11 cellular contexts compared by ENCODE assay signal in the genomic region with DNA sequence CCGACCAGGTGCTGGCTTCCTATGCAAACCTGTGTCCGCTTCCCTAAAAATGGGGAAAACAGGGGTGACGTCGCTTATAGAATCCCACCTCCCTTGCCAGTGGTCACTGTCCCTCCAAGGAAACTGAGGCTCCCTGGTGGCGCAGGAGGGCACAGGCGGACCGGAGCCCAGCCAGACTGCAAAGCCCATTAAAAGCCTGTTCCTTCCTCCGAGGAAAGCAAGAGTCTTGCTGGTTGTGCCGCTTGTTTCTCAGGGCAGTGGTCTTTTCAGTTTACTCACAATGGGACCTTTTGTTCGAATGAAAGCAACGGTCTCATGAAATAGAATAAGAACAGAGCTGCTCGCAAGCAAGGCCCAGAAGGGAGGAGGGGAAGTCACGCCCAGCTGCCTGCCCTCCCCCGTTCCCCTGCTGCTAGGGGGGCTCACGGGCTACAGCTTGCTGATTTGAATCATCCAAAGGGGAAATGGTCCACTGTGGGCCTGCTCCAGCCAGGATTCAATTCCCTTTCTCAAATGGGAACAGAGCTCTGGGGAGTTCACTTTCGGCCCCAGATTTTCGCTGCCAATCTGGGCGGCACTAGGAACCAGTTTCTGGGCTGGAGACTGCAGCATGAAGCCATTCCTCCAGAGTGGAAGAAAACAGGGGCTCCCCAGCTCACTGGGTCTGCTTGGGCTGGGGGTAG. TPM values are rescaled to one million over a fixed set of nuclear protein-coding genes. Genes with fewer than 3 reads are reported as not detected.
A peak's percentile ranks its signal among the peaks of the same experiment; 100 is the strongest.
DNase-seq lines count a peak whose midpoint lies in the region; ATAC-seq and TF ChIP-seq lines count a peak whose summit lies in the region.
"Had no signal": no experiment of that assay in that cellular context is flagged by ENCODE, and none has a peak within 500 bp of the region (broad histone marks: within the 10 kb centered on the region; RNA-seq: fewer than 3 reads in every experiment).

No MANE protein-coding gene starts in this region.

- ATAC-seq in stimulated activated naive B cell treated with anti-CD40 and anti-IgM and Interleukin-4, amounts not matched to agents 10 μg/mL and 1 μg/mL and 100 μg/mL, for 72 hours (replicated peaks) = no peak
- ATAC-seq in HG03175 (IDR thresholded peaks at IDR 0.05; ENCODE audit: unreplicated experiment) (no peak), GM21737 (IDR thresholded peaks at IDR 0.05; ENCODE audit: unreplicated experiment) (no peak), GM21723 (IDR thresholded peaks at IDR 0.05; ENCODE audit: unreplicated experiment) (no peak)
- ATAC-seq: activated CD8-positive, alpha-beta T cell treated with anti-CD3 and anti-CD28 coated beads for 36 hours had no signal

- peaks cover 57% of the 10 kb centered on the region for H3K4me1 ChIP-seq in HUES6 (ENCODE audit: control insufficient read depth, insufficient read depth, low read length)
- H3K4me1 ChIP-seq in adrenal gland (replicated peaks in 1 of 2) = peaks cover under 1 to 36% of the 10 kb centered on the region in 2 donors
- no peaks in the 10 kb centered on the region for H3K4me1 ChIP-seq in A673 (ENCODE audit: insufficient read depth, low read length, poor library complexity, severe bottlenecking)
- H3K4me1 ChIP-seq: prostate gland had no signal

- peak overlapping the region; percentile 16; the same call in 1 of the 2 replicates for H3K27ac ChIP-seq in HUES6 (ENCODE audit: low read depth, low read length)
- H3K27ac ChIP-seq in adrenal gland = peak overlapping the region in 3 of 5 donors; percentile 12 to 44 (median 14)
- no peak overlapping the region for H3K27ac ChIP-seq in A673 (ENCODE audit: low read depth, low read length, poor library complexity, severe bottlenecking)
- H3K27ac ChIP-seq: prostate gland had no signal

- peaks cover 2 to 10% of the 10 kb centered on the region in 2 donors for H3K36me3 Mint-ChIP-seq in stimulated activated naive B cell treated with anti-CD40 and anti-IgM and Interleukin-4, amounts not matched to agents 10 μg/mL and 1 μg/mL and 100 μg/mL, for 72 hours

- DNase-seq in adrenal gland (peak in 2 of 7 donors; percentile 43 to 49), islet precursor cell (peak; percentile 89), A673 (ENCODE audit: low spot score) (no peak)
- DNase-seq in stimulated activated naive B cell treated with anti-CD40 and anti-IgM and Interleukin-4, amounts not matched to agents 10 μg/mL and 1 μg/mL and 100 μg/mL, for 72 hours = no peak
- DNase-seq: activated CD8-positive, alpha-beta T cell treated with anti-CD3 and anti-CD28 coated beads for 36 hours; NCI-H2081 had no signal

- peak overlapping the region; percentile 85 for H3K27ac Mint-ChIP-seq in stimulated activated naive B cell treated with anti-CD40 and anti-IgM and Interleukin-4, amounts not matched to agents 10 μg/mL and 1 μg/mL and 100 μg/mL, for 72 hours
- H3K27ac Mint-ChIP-seq: activated CD8-positive, alpha-beta T cell treated with anti-CD3 and anti-CD28 coated beads for 36 hours had no signal

- H3K4me1 Mint-ChIP-seq in stimulated activated naive B cell treated with anti-CD40 and anti-IgM and Interleukin-4, amounts not matched to agents 10 μg/mL and 1 μg/mL and 100 μg/mL, for 72 hours = peaks cover 66 to 89% of the 10 kb centered on the region in 2 donors

- H3K27me3 ChIP-seq in HUES6 (ENCODE audit: control insufficient read depth, insufficient read depth, low read length) (no peaks in the 10 kb centered on the region), adrenal gland (no peaks in the 10 kb centered on the region), A673 (replicated peaks; ENCODE audit: insufficient read depth, low read depth, low read length, poor library complexity) (no peaks in the 10 kb centered on the region)

- intact Hi-C loops in adrenal gland (cut with DNase I) (no loop called here), A673 (cut with micrococcal nuclease; ENCODE audit: unreplicated experiment) (no loop called here)

- TF ChIP-seq CTCF in adrenal gland (IDR thresholded peaks at IDR 0.05) = no peak
- TF ChIP-seq CTCF in A673 (conservative IDR thresholded peaks at IDR 0.05; ENCODE audit: low read depth, low read length) = no peak

- no TSS peak for BruUV-seq in A673 (replicated peaks; lab: Mats Ljungman, UMichigan)

- H3K36me3 ChIP-seq in HUES6 (ENCODE audit: control insufficient read depth, insufficient read depth, low read length) = no peaks in the 10 kb centered on the region
- H3K36me3 ChIP-seq in adrenal gland (replicated peaks in 1 of 2) = no peaks in the 10 kb centered on the region
- no peaks in the 10 kb centered on the region for H3K36me3 ChIP-seq in A673 (ENCODE audit: insufficient read depth, low read length, poor library complexity, severe bottlenecking)
- H3K36me3 ChIP-seq: prostate gland had no signal

- peak overlapping the region; percentile 25 to 64 for H3K4me3 Mint-ChIP-seq in stimulated activated naive B cell treated with anti-CD40 and anti-IgM and Interleukin-4, amounts not matched to agents 10 μg/mL and 1 μg/mL and 100 μg/mL, for 72 hours
- H3K4me3 Mint-ChIP-seq: activated CD8-positive, alpha-beta T cell treated with anti-CD3 and anti-CD28 coated beads for 36 hours had no signal

- H3K9me3 Mint-ChIP-seq in stimulated activated naive B cell treated with anti-CD40 and anti-IgM and Interleukin-4, amounts not matched to agents 10 μg/mL and 1 μg/mL and 100 μg/mL, for 72 hours = peaks cover 0 to 2% of the 10 kb centered on the region in 2 donors
- H3K9me3 Mint-ChIP-seq: activated CD8-positive, alpha-beta T cell treated with anti-CD3 and anti-CD28 coated beads for 36 hours had no signal

- POLR2A ChIA-PET in A673 (lab: Charles Lee; ENCODE audit: low non-redundant PET) = no interaction called here

- H3K27me3 Mint-ChIP-seq in stimulated activated naive B cell treated with anti-CD40 and anti-IgM and Interleukin-4, amounts not matched to agents 10 μg/mL and 1 μg/mL and 100 μg/mL, for 72 hours = no peaks in the 10 kb centered on the region
- H3K27me3 Mint-ChIP-seq: activated CD8-positive, alpha-beta T cell treated with anti-CD3 and anti-CD28 coated beads for 36 hours had no signal

- whole genome bisulfite sequencing in adrenal gland, 4 donors = 43 to 53% (median 49%) methylated on average over 15 to 18 of the region's 18 CpGs

- H3K9ac ChIP-seq in HUES6 (ENCODE audit: low read length) = peak overlapping the region; percentile 49

- H3K4me3 ChIP-seq in HUES6 (ENCODE audit: low read depth, low read length) (0 out of 2 replicates have a peak overlapping the region, but pooled peaks have one; percentile 4), adrenal gland (no peak overlapping the region), A673 (ENCODE audit: low read depth, low read length, poor library complexity, severe bottlenecking) (no peak overlapping the region)
- H3K4me3 ChIP-seq: prostate gland had no signal

- no peak for TF ChIP-seq POLR2A in adrenal gland (IDR thresholded peaks at IDR 0.05)

- H3K9me3 ChIP-seq in HUES6 (ENCODE audit: control insufficient read depth, insufficient read depth, low read depth, low read length) = no peaks in the 10 kb centered on the region
- no peaks in the 10 kb centered on the region for H3K9me3 ChIP-seq in adrenal gland (replicated peaks in 1 of 3)
- H3K9me3 ChIP-seq in A673 (ENCODE audit: low read depth, low read length, poor library complexity, severe bottlenecking) = no peaks in the 10 kb centered on the region
- H3K9me3 ChIP-seq: prostate gland had no signal

- CTCF ChIA-PET in A673 (lab: Charles Lee) = interaction anchor here (0.8 kb wide), 1 partner anchor 20 kb away, joined by 3 read pairs; no protein-coding TSS in a partner anchor

RNA-seq across cellular contexts. Expression of gene SELPLG, which starts 4.6 kb away (rescaled TPM):
- total RNA-seq in adrenal gland (10 to 100 TPM in 7 of 8 donors, 1 to 10 TPM in 1; 9.4 to 46.1 (median 16.0) TPM), A673 (2021) (0.34 and 0.35 TPM in 2 replicates)
- 1 to 10 TPM; 3.3 to 4.8 (median 3.8) TPM for polyA plus RNA-seq in adrenal gland

RNA-seq across cellular contexts. Expression of gene TMEM119, which starts 40.4 kb away (rescaled TPM):
- total RNA-seq in adrenal gland (10 to 100 TPM in 3 of 8 donors, 1 to 10 TPM in 5; 3.8 to 14.8 (median 7.1) TPM), A673 (2021) (1.0 TPM in 1 of 2 replicates, not detected in the other)
- polyA plus RNA-seq in adrenal gland = 10 to 100 TPM in 1 of 3 donors, 1 to 10 TPM in 2; 3.1 to 12.4 (median 5.6) TPM
- total RNA-seq: activated CD8-positive, alpha-beta T cell treated with anti-CD3 and anti-CD28 coated beads for 36 hours had no signal
